Comparison of ENCODE assay signal across 31 cellular contexts in genomic region chr1:115660151-115660550, GRCh38.
"Had no signal": no experiment of that assay in that cellular context is flagged by ENCODE, and none has a peak within 500 bp of the region (broad histone marks: within the 10 kb centered on the region; RNA-seq: fewer than 3 reads in every experiment).

No MANE protein-coding gene starts in this region.

- H3K9me3 Mint-ChIP-seq: activated CD4-positive, alpha-beta memory T cell treated with anti-CD3 and anti-CD28 coated beads for 36 hours; activated naive CD8-positive, alpha-beta T cell treated with anti-CD3 and anti-CD28 coated beads for 36 hours; activated T-cell treated with anti-CD3 and anti-CD28 coated beads, Interleukin-2, amount 50 U/mL, for 4 hours; activated T-helper 1 cell treated with anti-CD3 and anti-CD28 coated beads, Interleukin-12 subunit alpha, Interleukin-12 subunit beta, Interleukin-2, Interleukin-4 antibody, amounts not matched to agents 30 ng/mL and 10 ng/mL and 1 ng/mL, durations not matched to agents 14 hours and 24 hours and 36 hours; T-helper 1 cell treated with Interleukin-12 subunit alpha and Interleukin-12 subunit beta and Interleukin-4 antibody, amounts not matched to agents 30 μg/mL and 1 μg/mL, for 36 hours; T-helper 2 cell treated with Interferon-gamma antibody and Interleukin-4, amounts not matched to agents 5 μg/mL and 100 μg/mL, for 36 hours had no signal

- H3K27ac Mint-ChIP-seq: activated CD4-positive, alpha-beta memory T cell treated with anti-CD3 and anti-CD28 coated beads for 36 hours; activated CD4-positive, alpha-beta T cell treated with anti-CD3 and anti-CD28 coated beads for 36 hours; activated naive CD8-positive, alpha-beta T cell treated with anti-CD3 and anti-CD28 coated beads for 36 hours; activated T-helper 1 cell treated with anti-CD3 and anti-CD28 coated beads, Interleukin-12 subunit alpha, Interleukin-12 subunit beta, Interleukin-2, Interleukin-4 antibody, amounts not matched to agents 30 ng/mL and 10 ng/mL and 1 ng/mL, durations not matched to agents 14 hours and 24 hours and 36 hours; T-helper 1 cell treated with Interleukin-12 subunit alpha and Interleukin-12 subunit beta and Interleukin-4 antibody, amounts not matched to agents 30 μg/mL and 1 μg/mL, for 36 hours; T-helper 2 cell treated with Interferon-gamma antibody and Interleukin-4, amounts not matched to agents 5 μg/mL and 100 μg/mL, for 36 hours had no signal

- H3K9ac ChIP-seq: SK-N-SH had no signal

- H3K27ac ChIP-seq: brain microvascular endothelial cell, SJSA1 had no signal

- H3K27me3 ChIP-seq: brain microvascular endothelial cell, SJSA1 had no signal

- H3K27me3 Mint-ChIP-seq: activated CD4-positive, alpha-beta memory T cell treated with anti-CD3 and anti-CD28 coated beads for 36 hours; activated CD4-positive, alpha-beta T cell treated with anti-CD3 and anti-CD28 coated beads for 36 hours had no signal

- DNase-seq: activated CD4-positive, alpha-beta memory T cell treated with anti-CD3 and anti-CD28 coated beads for 36 hours; activated CD4-positive, alpha-beta T cell treated with anti-CD3 and anti-CD28 coated beads for 36 hours; activated CD4-positive, alpha-beta T cell treated with anti-CD3 and anti-CD28 coated beads, Interleukin-2, amount 50 U/mL, for 1 hour; activated CD8-positive, alpha-beta memory T cell treated with anti-CD3 and anti-CD28 coated beads, Interleukin-2, amount 50 U/mL, for 4 hours; activated naive CD4-positive, alpha-beta T cell treated with anti-CD3 and anti-CD28 coated beads, Interleukin-2, amount 50 U/mL, for 16 hours; activated naive CD8-positive, alpha-beta T cell treated with anti-CD3 and anti-CD28 coated beads for 36 hours; activated T-cell treated with anti-CD3 and anti-CD28 coated beads for 4 hours; activated T-cell treated with anti-CD3 and anti-CD28 coated beads, Interleukin-2, amount 50 U/mL, for 4 hours; amniotic stem cell; aorta; brain microvascular endothelial cell; central memory CD4-positive, alpha-beta T cell; NCI-H1092 treated with DMSO at 0.1 percent for 48 hours; NCI-H1417; NCI-H146; NCI-H187; NCI-H2029 treated with DMSO at 0.1 percent for 48 hours; NCI-H2107; NCI-H2171; NCI-H510A treated with DMSO at 0.1 percent for 48 hours; NCI-H526 treated with DMSO at 0.1 percent for 48 hours; NCI-H774; SHP77; SK-N-SH had no signal

- H3K4me3 Mint-ChIP-seq: activated CD4-positive, alpha-beta memory T cell treated with anti-CD3 and anti-CD28 coated beads for 36 hours; activated CD4-positive, alpha-beta T cell treated with anti-CD3 and anti-CD28 coated beads for 36 hours; activated naive CD8-positive, alpha-beta T cell treated with anti-CD3 and anti-CD28 coated beads for 36 hours; activated T-cell treated with anti-CD3 and anti-CD28 coated beads, Interleukin-2, amount 50 U/mL, for 4 hours; activated T-helper 1 cell treated with anti-CD3 and anti-CD28 coated beads, Interleukin-12 subunit alpha, Interleukin-12 subunit beta, Interleukin-2, Interleukin-4 antibody, amounts not matched to agents 30 ng/mL and 10 ng/mL and 1 ng/mL, durations not matched to agents 14 hours and 24 hours and 36 hours; T-helper 1 cell treated with Interleukin-12 subunit alpha and Interleukin-12 subunit beta and Interleukin-4 antibody, amounts not matched to agents 30 μg/mL and 1 μg/mL, for 36 hours; T-helper 2 cell treated with Interferon-gamma antibody and Interleukin-4, amounts not matched to agents 5 μg/mL and 100 μg/mL, for 36 hours had no signal

- H3K9me3 ChIP-seq: SJSA1, SK-N-SH had no signal

- H3K4me3 ChIP-seq: SJSA1 had no signal

- H3K36me3 Mint-ChIP-seq: activated naive CD8-positive, alpha-beta T cell treated with anti-CD3 and anti-CD28 coated beads for 36 hours had no signal

- H3K4me2 ChIP-seq: SK-N-SH had no signal

- ATAC-seq: activated CD4-positive, alpha-beta T cell treated with anti-CD3 and anti-CD28 coated beads for 36 hours; activated CD4-positive, CD25-positive, alpha-beta regulatory T cell treated with anti-CD3 and anti-CD28 coated beads, Interleukin-2, amount 50 U/mL, for 24 hours; activated T-cell treated with anti-CD3 and anti-CD28 coated beads, Interleukin-2, amount 50 U/mL, for 4 hours; Panc1 had no signal

- FAIRE-seq: TTC549 had no signal
